ENCODE assay signal across 8 cellular contexts in the genomic region with DNA sequence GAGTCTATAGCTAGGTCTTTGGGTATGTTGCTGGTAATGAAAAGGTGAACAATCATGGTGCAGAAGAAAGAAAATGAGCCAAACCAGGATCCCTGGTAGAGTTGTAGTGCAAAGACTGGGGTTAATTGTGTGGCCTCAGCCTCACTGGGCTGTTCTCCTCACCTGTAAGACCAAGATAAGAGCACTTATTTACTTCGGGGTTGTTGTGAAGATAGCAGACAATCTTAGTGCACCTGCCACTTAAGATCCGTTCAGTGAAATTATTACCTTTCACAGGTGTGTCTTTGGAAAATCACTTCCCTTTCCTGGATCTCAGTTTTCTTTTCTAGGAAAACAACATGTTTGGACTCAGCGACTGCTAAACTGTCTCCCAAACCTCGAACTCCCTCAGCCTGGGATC. TPM values are rescaled to one million over a fixed set of nuclear protein-coding genes. Genes with fewer than 3 reads are reported as not detected.
A peak's percentile ranks its signal among the peaks of the same experiment; 100 is the strongest.
DNase-seq lines count a peak whose midpoint lies in the region; ATAC-seq and TF ChIP-seq lines count a peak whose summit lies in the region.

No MANE protein-coding gene starts in this region.

- POLR2A ChIA-PET in PC-3 (lab: Charles Lee; ENCODE audit: unreplicated experiment) = interaction anchor here (0.6 kb wide), 2 partner anchors 384 to 389 kb away, joined by 3 read pairs; no protein-coding TSS in a partner anchor

- no TSS peak for BruUV-seq in PC-3 (replicated peaks; lab: Mats Ljungman, UMichigan)

- H3K4me3 ChIP-seq in GM06990 (replicated peaks; ENCODE audit: low read depth, low read length) = peak overlapping the region; percentile 68
- H3K4me3 ChIP-seq in PC-3 (ENCODE audit: low read length) = peak overlapping the region; percentile 88
- H3K4me3 ChIP-seq in esophagus (ENCODE audit: low read depth in 1 of 2, low read length in 2 of 2) = peak overlapping the region in 1 of 2 donors; percentile 54
- peak overlapping the region; percentile 34 to 48 for H3K4me3 ChIP-seq in prostate gland

- WGBS in esophagus, 2 donors = 31 to 34% methylated on average over 4 of the region's 4 CpGs
- WGBS in prostate gland = 31% methylated on average over 4 of the region's 4 CpGs

- H3K9ac ChIP-seq in PC-3 (ENCODE audit: low read length) = peak overlapping the region; percentile 84

- H4K20me1 ChIP-seq in PC-3 (ENCODE audit: low read length) = no peaks in the 10 kb centered on the region

- peak overlapping the region; percentile 89 for H3K4me2 ChIP-seq in PC-3 (ENCODE audit: low read length)

- no peak for DNase-seq in GM06990 (ENCODE audit: extremely low read depth, insufficient read length)
- DNase-seq in PC-3 = peak; percentile 14
- DNase-seq in prostate gland (ENCODE audit: low spot score) = no peak
- no peak for DNase-seq in stimulated activated naive CD4-positive, alpha-beta T cell (lab: John Stamatoyannopoulos, UW)
- DNase-seq in NCI-H187 treated with DMSO at 0.1 percent for 48 hours (lab: John Stamatoyannopoulos, UW) = no peak

- H3K4me1 ChIP-seq in PC-3 (ENCODE audit: insufficient read depth, low read length) (peaks cover 30% of the 10 kb centered on the region), esophagus (ENCODE audit: control insufficient read depth in 2 of 2, insufficient read depth in 2 of 2, low read length in 1 of 2) (no peaks in the 10 kb centered on the region), prostate gland (replicated peaks) (no peaks in the 10 kb centered on the region)

- no peak for ATAC-seq in PC-3
- no peak for ATAC-seq in GM18517 (IDR thresholded peaks at IDR 0.05; ENCODE audit: unreplicated experiment)
- ATAC-seq in GM21786 (IDR thresholded peaks at IDR 0.05; ENCODE audit: unreplicated experiment) = no peak

- no peak for TF ChIP-seq POLR2A in prostate gland (IDR thresholded peaks at IDR 0.05)

- H3K79me2 ChIP-seq in PC-3 (ENCODE audit: low read length) = peaks cover 7% of the 10 kb centered on the region

- H3F3A ChIP-seq in PC-3 (ENCODE audit: low read length, unreplicated experiment) = no peaks in the 10 kb centered on the region

- intact Hi-C loops in PC-3 (cut with micrococcal nuclease) = loop anchor here (1.0 to 5.0 kb wide), 9 partner anchors 131 to 511 kb away; partner anchors contain the start of gene JUN
- intact Hi-C loops in prostate gland (cut with DNase I) = loop anchor here (1.0 to 10.0 kb wide), 6 partner anchors 148 to 510 kb away; no protein-coding TSS in a partner anchor

- H3K9me2 ChIP-seq in PC-3 (replicated peaks; ENCODE audit: low read length) = no peaks in the 10 kb centered on the region

- H3K36me3 ChIP-seq in GM06990 (ENCODE audit: control insufficient read depth, insufficient read depth, low read length) (no peaks in the 10 kb centered on the region), PC-3 (ENCODE audit: low read depth, low read length) (no peaks in the 10 kb centered on the region), esophagus (ENCODE audit: control insufficient read depth in 2 of 2, insufficient read depth in 2 of 2, low read length in 1 of 2) (no peaks in the 10 kb centered on the region), prostate gland (no peaks in the 10 kb centered on the region)

- H2AFZ ChIP-seq in PC-3 (ENCODE audit: low read length) = peak overlapping the region; percentile 97

- CTCF ChIA-PET in PC-3 (lab: Charles Lee) = no interaction called here

- H3K27ac ChIP-seq in PC-3 (ENCODE audit: low read length) (no peak overlapping the region), esophagus (ENCODE audit: low read depth in 2 of 2, low read length in 1 of 2) (peak overlapping the region; percentile 99), prostate gland (peak overlapping the region; percentile 89 to 91)

- TF ChIP-seq CTCF in GM06990 (IDR thresholded peaks at IDR 0.05; ENCODE audit: insufficient read depth, low read length, poor library complexity, severe bottlenecking) (no peak), PC-3 (conservative IDR thresholded peaks at IDR 0.05; ENCODE audit: low read depth, low read length) (no peak), prostate gland (IDR thresholded peaks at IDR 0.05) (no peak)

- H3K9me3 ChIP-seq in PC-3 (ENCODE audit: low read length) (no peaks in the 10 kb centered on the region), esophagus (ENCODE audit: control insufficient read depth in 2 of 2, insufficient read depth in 1 of 2, low read depth in 1 of 2, low read length in 1 of 2) (no peaks in the 10 kb centered on the region), prostate gland (no peaks in the 10 kb centered on the region)

- H3K27me3 ChIP-seq in GM06990 (replicated peaks; ENCODE audit: control insufficient read depth, insufficient read depth, low read length) = no peaks in the 10 kb centered on the region
- H3K27me3 ChIP-seq in PC-3 (ENCODE audit: low read length) = no peaks in the 10 kb centered on the region
- H3K27me3 ChIP-seq in esophagus (ENCODE audit: control insufficient read depth in 1 of 2, insufficient read depth in 2 of 2, low read length in 2 of 2) = no peaks in the 10 kb centered on the region
- no peaks in the 10 kb centered on the region for H3K27me3 ChIP-seq in prostate gland (replicated peaks; ENCODE audit: insufficient read depth)

RNA-seq across cellular contexts. Expression of gene FGGY, which starts 1.3 kb away (rescaled TPM):
- 7.4 and 10.1 TPM in 2 replicates for total RNA-seq in PC-3 (2014; rRNA removed)
- polyA plus RNA-seq in esophagus = 1 to 10 TPM; 2.4 to 4.4 TPM
- total RNA-seq in prostate gland = 10 to 100 TPM; 28.6 to 32.2 TPM
